In the genomic region with DNA sequence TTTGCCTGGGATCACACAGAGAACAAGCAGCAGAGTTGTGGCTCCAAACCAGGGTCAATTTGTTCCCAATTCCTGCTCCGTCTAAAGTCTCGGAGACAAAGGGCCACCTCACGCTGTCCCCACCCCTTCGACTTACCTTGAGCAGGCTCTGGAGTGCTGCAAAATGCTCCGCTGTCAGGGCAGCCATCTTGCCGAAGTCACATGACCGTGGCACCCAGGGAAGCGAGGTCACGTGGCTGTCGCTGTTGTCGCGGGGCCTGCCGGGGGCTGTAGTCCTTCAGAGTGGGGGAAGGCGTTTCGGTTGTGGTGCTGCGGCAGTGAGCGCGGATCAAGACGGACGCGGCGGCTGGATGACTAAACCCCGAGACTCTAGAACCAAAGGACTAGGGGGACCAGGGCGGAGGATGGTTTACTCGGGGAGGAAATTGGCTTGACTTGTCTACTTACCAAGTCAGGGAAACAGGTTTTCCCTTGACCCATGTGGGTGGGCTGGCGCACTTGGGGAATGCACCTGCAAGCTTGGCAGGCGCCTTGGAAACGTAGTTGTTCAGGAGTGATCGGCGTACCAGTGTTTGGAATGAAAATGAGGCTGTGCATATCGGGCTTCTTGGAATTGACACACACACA, we compare ENCODE assay signal across 8 cellular contexts.
DNase-seq lines count a peak whose midpoint lies in the region; ATAC-seq lines count a peak whose summit lies in the region.

A gene (minus strand): TSS at position 199 of the 627 bp plus-strand sequence. CDS start 12 bp downstream, at position 187.

- no peaks in the 10 kb centered on the region for H3K27me3 Mint-ChIP-seq in central memory CD8-positive, alpha-beta T cell

- DNase-seq in AG08396 (ENCODE audit: low spot score) (peak; percentile 95), NCI-H345 treated with DMSO at 0.1 percent for 48 hours (lab: John Stamatoyannopoulos, UW; ENCODE audit: unreplicated experiment) (peak; percentile 89), iris pigment epithelial cell (ENCODE audit: low read depth) (peak; percentile 97)
- peak; percentile 90 for DNase-seq in activated CD4-positive, CD25-positive, alpha-beta regulatory T cell treated with anti-CD3 and anti-CD28 coated beads, Interleukin-2, amount 50 U/mL, for 16 hours (ENCODE audit: low read depth, low spot score)
- peak; percentile 84 to 87 for DNase-seq in central memory CD8-positive, alpha-beta T cell (ENCODE audit: low spot score in 2 of 2)
- peak; percentile 90 to 91 for DNase-seq in stimulated activated CD4-positive, alpha-beta T cell treated with anti-CD3 and anti-CD28 coated beads, Interleukin-12 subunit alpha, Interleukin-12 subunit beta, amount 100 ng/mL, for 24 hours (ENCODE audit: low read depth in 2 of 2)

- H3K4me1 Mint-ChIP-seq in central memory CD8-positive, alpha-beta T cell: peaks cover 43% of the 10 kb centered on the region

- H3K4me3 Mint-ChIP-seq in central memory CD8-positive, alpha-beta T cell: peak within 1 kb of the TSS; percentile 95

- no peaks in the 10 kb centered on the region for H3K9me3 Mint-ChIP-seq in central memory CD8-positive, alpha-beta T cell

- H3K27ac Mint-ChIP-seq in central memory CD8-positive, alpha-beta T cell (ENCODE audit: low read depth): peak within 1 kb of the TSS; percentile 67

- ATAC-seq in GM19023 (IDR thresholded peaks at IDR 0.05; ENCODE audit: unreplicated experiment): peak; percentile 98
- ATAC-seq in HG03280 (IDR thresholded peaks at IDR 0.05; ENCODE audit: unreplicated experiment): peak; percentile 98
- ATAC-seq in central memory CD8-positive, alpha-beta T cell (replicated peaks; ENCODE audit: extremely low read depth, poor library complexity, severe bottlenecking): peak; percentile 99

- H3K36me3 Mint-ChIP-seq in central memory CD8-positive, alpha-beta T cell (ENCODE audit: insufficient read depth): peaks cover 6% of the 10 kb centered on the region

Comparison
In these comparisons a context has a peak if more than half of its experiments do, and no peak if none do; other contexts are left out.
1. Peak in every context shown above with its lines: DNase-seq and ATAC-seq.